Comparison of ENCODE assay signal across 8 cellular contexts in the genomic region with DNA sequence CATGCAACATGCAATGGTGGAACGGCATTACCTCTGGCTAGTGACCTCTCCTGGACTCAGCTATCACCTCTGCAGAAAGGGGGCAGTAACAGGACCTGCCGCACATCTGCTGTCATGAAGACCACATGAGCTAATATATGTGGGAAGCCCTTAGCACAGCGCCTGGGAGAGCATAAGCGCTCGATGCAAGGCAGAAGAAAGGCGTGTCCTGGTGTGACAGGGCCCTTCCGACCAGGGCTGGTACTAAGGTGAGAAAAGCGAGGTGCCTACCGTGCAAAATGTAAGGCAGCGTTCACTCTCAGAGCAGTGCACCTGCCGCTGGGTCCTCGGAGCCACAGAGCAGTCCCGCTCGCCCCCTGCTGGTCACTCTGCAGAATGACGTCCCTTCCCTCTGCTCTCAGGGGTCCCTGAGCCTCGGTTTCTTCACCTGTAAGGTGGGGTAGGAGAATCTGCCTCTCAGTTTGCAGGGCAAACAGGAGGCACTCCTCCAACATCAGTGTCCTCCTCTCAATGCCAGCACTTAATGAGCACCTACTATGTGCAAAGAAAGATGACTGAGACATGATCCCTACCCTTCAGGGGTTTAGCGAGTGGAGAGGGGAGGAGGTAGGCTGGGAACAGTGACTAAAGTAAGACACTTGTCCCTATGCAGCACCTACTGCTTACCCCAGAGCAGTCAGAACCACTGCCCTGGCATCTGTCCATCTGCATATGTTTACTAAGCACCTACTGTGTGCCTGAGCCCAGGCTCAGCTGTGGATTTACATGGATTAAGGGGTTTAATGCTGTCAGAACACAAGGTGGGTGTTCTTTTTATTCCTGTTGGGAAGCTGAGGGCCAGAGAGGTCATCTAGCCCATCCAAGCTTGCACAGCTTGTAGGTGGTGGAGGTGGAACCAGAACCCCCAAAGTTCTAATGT. TPM values are rescaled to one million over a fixed set of nuclear protein-coding genes. Genes with fewer than 3 reads are reported as not detected.
DNase-seq lines count a peak whose midpoint lies in the region; ATAC-seq, FAIRE-seq and TF ChIP-seq lines count a peak whose summit lies in the region.

No MANE protein-coding gene starts in this region.

- no peak for TF ChIP-seq POLR2A in GM12892 (IDR thresholded peaks at IDR 0.05; ENCODE audit: low read depth, low read length)
- TF ChIP-seq POLR2A in vagina (IDR thresholded peaks at IDR 0.05) = no peak

- H3K27me3 ChIP-seq in vagina = no peaks in the 10 kb centered on the region

- H3K4me1 Mint-ChIP-seq in progenitor cell of endocrine pancreas (ENCODE audit: low read depth) = peaks cover 4% of the 10 kb centered on the region

- intact Hi-C loops in Right ventricle myocardium superior (cut with DNase I) (loop anchor here (2.0 to 10.0 kb wide), 2 partner anchors 66 to 274 kb away; no protein-coding TSS in a partner anchor), vagina (cut with DNase I) (loop anchor here (2.0 to 10.0 kb wide), 2 partner anchors 66 to 274 kb away; no protein-coding TSS in a partner anchor)

- peak; percentile 99 for TF ChIP-seq CTCF in 22Rv1 (IDR thresholded peaks at IDR 0.05)
- peak; percentile 99 for TF ChIP-seq CTCF in LNCAP (IDR thresholded peaks at IDR 0.05)
- peak; percentile 94 for TF ChIP-seq CTCF in progenitor cell of endocrine pancreas (IDR thresholded peaks at IDR 0.05; ENCODE audit: unreplicated experiment)
- TF ChIP-seq CTCF in vagina (IDR thresholded peaks at IDR 0.05) = peak; percentile 92 to 98 (median 96)

- peaks cover 24% of the 10 kb centered on the region for H3K4me1 ChIP-seq in vagina

- no peaks in the 10 kb centered on the region for H3K9me3 Mint-ChIP-seq in progenitor cell of endocrine pancreas (ENCODE audit: low read depth)

- no peak overlapping the region for H3K27ac Mint-ChIP-seq in progenitor cell of endocrine pancreas

- H3K4me3 ChIP-seq in vagina = no peak overlapping the region

- H3K36me3 ChIP-seq in vagina = no peaks in the 10 kb centered on the region

- peak; percentile 72 for DNase-seq in GM12892 (ENCODE audit: insufficient read length)
- peak; percentile 65 for DNase-seq in SK-MEL-5 (ENCODE audit: low read depth, low spot score)
- peak; percentile 11 to 55 (median 42) for DNase-seq in activated naive CD4-positive, alpha-beta T cell (lab: John Stamatoyannopoulos, UW)
- DNase-seq in Right ventricle myocardium superior = peak; percentile 78
- DNase-seq in progenitor cell of endocrine pancreas (ENCODE audit: low spot score, unreplicated experiment) = peak; percentile 67
- DNase-seq in vagina (ENCODE audit: extremely low spot score in 2 of 2) = no peak

- peak; percentile 59 for ATAC-seq in Right ventricle myocardium superior (ENCODE audit: poor library complexity)

- in situ Hi-C loops in SK-MEL-5 (cut with HindIII; ENCODE audit: low pct_unique_long_range_greater_than_20kb, low sequenced_read_pairs) = no loop called here

- H3K27ac ChIP-seq in 22Rv1 (no peak overlapping the region), vagina (no peak overlapping the region)

- no peak overlapping the region for H3K4me3 Mint-ChIP-seq in progenitor cell of endocrine pancreas (ENCODE audit: low read depth)

- H3K36me3 Mint-ChIP-seq in progenitor cell of endocrine pancreas (ENCODE audit: insufficient read depth) = no peaks in the 10 kb centered on the region

- peaks cover 11% of the 10 kb centered on the region for H3K27me3 Mint-ChIP-seq in progenitor cell of endocrine pancreas

- no peak for FAIRE-seq in GM12892 (lab: Jason Lieb, UNC)

- H3K9me3 ChIP-seq in vagina = no peaks in the 10 kb centered on the region

RNA-seq across cellular contexts. Expression of gene PTGIS, which starts 41.1 kb away (rescaled TPM):
- not detected for polyA plus RNA-seq in GM12892 (2012; ENCODE audit: missing spikeins)
- total RNA-seq in SK-MEL-5 (2014; rRNA removed; shearing (Covaris generic)) = 0.16 TPM in 1 of 2 replicates, not detected in the other
- polyA plus RNA-seq in SK-MEL-5 (2015; cell fraction: cytosol; rRNA removed) = 0.17 and 0.58 TPM in 2 replicates
- 0.06 TPM in 1 of 2 replicates, not detected in the other for polyA plus RNA-seq in SK-MEL-5 (2015; cell fraction: nucleus; rRNA removed)
- total RNA-seq in Right ventricle myocardium superior = 26.9 TPM
- total RNA-seq in progenitor cell of endocrine pancreas = 18.4 and 19.3 TPM in 2 replicates
- 51.1 TPM for total RNA-seq in vagina

Comparison
In these comparisons a context has a peak if more than half of its experiments do, and no peak if none do; other contexts are left out.
1. DNase-seq: peak in GM12892 (single experiment), SK-MEL-5 (single experiment), activated naive CD4-positive, alpha-beta T cell (4 of 4), Right ventricle myocardium superior (single experiment) and progenitor cell of endocrine pancreas (single experiment); none in vagina (0 of 2).
2. RNA of gene PTGIS, which starts 41.1 kb away (total RNA-seq): 51.1 TPM in vagina (single experiment), 26.9 TPM in Right ventricle myocardium superior (single experiment) and 18.4 to 19.3 TPM in progenitor cell of endocrine pancreas; 0.16 TPM in SK-MEL-5; every median in the first group is over 10 times any median in the second.
3. Peak in every context shown above with its lines, with median percentiles within 50 percentile points of each other: CTCF ChIP-seq.